ENCODE assay signal across 1 cellular context in the genomic region with DNA sequence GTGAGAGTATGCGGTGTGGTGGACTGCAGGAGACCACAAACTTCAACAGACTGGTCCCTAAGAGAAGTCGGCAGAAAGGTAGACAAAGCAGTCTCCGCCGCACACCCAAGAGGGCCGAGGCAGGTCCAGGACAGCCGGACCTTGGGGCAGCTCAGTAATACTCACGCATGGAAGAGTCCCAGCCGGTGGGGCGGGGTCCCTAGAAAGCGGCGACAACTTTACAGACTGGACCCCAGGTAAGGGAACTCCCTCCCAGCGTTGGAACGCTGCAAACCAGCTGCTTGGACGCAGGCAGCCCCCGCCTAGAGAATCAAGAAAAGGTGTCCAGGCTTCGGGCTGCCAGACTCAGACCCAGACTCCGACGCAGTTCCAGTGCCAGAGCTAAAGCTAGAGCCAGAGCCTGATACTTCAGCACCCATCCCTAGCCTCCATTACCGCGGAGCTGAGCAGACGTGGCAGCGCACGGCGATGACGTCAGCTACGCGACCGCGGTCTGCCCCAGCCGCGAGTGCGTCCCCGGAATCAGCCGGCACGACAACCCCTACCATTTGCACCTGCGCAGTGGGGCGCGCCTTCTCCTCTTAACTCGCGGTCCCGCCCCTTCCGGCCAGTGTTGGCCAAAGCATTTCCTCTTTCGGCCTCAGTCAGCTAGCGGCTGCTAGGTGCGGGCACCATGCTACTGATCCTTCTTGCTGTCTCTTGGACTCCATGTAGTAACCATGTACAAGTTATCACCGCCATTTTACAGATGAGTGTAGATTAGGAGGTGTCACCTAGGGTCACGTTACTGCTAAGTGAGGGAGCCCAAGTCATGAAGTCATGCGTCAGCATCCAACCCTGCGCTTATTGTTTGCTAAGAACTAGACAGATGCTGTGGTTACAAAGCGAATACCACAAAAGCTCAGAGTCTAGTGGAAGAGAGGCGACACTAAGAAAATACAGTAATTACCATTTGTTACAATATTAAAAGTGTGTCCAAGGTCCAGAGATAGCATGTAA.
TF ChIP-seq lines count a peak whose summit lies in the region.

A gene with protein sequence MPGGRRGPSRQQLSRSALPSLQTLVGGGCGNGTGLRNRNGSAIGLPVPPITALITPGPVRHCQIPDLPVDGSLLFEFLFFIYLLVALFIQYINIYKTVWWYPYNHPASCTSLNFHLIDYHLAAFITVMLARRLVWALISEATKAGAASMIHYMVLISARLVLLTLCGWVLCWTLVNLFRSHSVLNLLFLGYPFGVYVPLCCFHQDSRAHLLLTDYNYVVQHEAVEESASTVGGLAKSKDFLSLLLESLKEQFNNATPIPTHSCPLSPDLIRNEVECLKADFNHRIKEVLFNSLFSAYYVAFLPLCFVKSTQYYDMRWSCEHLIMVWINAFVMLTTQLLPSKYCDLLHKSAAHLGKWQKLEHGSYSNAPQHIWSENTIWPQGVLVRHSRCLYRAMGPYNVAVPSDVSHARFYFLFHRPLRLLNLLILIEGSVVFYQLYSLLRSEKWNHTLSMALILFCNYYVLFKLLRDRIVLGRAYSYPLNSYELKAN (minus strand): TSS at position 445 of the 999 bp plus-strand sequence. CDS start 1,541 bp downstream, outside the sequence.

TF ChIP-seq in HepG2, 621 proteins besides CTCF, POLR2A, EP300 and RAD21 (continued from another document and continues in another):
- TF ChIP-seq, protein P1, sequence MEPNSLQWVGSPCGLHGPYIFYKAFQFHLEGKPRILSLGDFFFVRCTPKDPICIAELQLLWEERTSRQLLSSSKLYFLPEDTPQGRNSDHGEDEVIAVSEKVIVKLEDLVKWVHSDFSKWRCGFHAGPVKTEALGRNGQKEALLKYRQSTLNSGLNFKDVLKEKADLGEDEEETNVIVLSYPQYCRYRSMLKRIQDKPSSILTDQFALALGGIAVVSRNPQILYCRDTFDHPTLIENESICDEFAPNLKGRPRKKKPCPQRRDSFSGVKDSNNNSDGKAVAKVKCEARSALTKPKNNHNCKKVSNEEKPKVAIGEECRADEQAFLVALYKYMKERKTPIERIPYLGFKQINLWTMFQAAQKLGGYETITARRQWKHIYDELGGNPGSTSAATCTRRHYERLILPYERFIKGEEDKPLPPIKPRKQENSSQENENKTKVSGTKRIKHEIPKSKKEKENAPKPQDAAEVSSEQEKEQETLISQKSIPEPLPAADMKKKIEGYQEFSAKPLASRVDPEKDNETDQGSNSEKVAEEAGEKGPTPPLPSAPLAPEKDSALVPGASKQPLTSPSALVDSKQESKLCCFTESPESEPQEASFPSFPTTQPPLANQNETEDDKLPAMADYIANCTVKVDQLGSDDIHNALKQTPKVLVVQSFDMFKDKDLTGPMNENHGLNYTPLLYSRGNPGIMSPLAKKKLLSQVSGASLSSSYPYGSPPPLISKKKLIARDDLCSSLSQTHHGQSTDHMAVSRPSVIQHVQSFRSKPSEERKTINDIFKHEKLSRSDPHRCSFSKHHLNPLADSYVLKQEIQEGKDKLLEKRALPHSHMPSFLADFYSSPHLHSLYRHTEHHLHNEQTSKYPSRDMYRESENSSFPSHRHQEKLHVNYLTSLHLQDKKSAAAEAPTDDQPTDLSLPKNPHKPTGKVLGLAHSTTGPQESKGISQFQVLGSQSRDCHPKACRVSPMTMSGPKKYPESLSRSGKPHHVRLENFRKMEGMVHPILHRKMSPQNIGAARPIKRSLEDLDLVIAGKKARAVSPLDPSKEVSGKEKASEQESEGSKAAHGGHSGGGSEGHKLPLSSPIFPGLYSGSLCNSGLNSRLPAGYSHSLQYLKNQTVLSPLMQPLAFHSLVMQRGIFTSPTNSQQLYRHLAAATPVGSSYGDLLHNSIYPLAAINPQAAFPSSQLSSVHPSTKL (CRISPR knock-in tag; IDR thresholded peaks at IDR 0.05), result peak; percentile 76
- no peak for TF ChIP-seq ZNF775 (CRISPR knock-in tag; IDR thresholded peaks at IDR 0.05; ENCODE audit: borderline replicate concordance)
- peak; percentile 76 for TF ChIP-seq TOE1 (CRISPR knock-in tag; IDR thresholded peaks at IDR 0.05)
- no peak for TF ChIP-seq ZNF17 (CRISPR knock-in tag; IDR thresholded peaks at IDR 0.05)
- TF ChIP-seq, protein P2, sequence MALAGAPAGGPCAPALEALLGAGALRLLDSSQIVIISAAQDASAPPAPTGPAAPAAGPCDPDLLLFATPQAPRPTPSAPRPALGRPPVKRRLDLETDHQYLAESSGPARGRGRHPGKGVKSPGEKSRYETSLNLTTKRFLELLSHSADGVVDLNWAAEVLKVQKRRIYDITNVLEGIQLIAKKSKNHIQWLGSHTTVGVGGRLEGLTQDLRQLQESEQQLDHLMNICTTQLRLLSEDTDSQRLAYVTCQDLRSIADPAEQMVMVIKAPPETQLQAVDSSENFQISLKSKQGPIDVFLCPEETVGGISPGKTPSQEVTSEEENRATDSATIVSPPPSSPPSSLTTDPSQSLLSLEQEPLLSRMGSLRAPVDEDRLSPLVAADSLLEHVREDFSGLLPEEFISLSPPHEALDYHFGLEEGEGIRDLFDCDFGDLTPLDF (CRISPR knock-in tag; IDR thresholded peaks at IDR 0.05), result peak; percentile 44; the same call in 1 of the 2 replicates
- TF ChIP-seq, protein P3, sequence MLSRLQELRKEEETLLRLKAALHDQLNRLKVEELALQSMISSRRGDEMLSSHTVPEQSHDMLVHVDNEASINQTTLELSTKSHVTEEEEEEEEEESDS (CRISPR knock-in tag; IDR thresholded peaks at IDR 0.05; ENCODE audit: borderline replicate concordance), result peak; percentile 83; the same call in 1 of the 2 replicates
- TF ChIP-seq, protein P4, sequence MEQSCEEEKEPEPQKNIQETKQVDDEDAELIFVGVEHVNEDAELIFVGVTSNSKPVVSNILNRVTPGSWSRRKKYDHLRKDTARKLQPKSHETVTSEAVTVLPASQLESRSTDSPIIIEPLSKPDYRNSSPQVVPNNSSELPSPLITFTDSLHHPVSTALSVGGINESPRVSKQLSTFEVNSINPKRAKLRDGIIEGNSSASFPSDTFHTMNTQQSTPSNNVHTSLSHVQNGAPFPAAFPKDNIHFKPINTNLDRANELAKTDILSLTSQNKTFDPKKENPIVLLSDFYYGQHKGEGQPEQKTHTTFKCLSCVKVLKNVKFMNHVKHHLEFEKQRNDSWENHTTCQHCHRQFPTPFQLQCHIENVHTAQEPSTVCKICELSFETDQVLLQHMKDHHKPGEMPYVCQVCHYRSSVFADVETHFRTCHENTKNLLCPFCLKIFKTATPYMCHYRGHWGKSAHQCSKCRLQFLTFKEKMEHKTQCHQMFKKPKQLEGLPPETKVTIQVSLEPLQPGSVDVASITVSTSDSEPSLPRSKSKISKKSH (CRISPR knock-in tag; IDR thresholded peaks at IDR 0.05; ENCODE audit: borderline replicate concordance), result peak; percentile 78; the same call in 1 of the 2 replicates
- no peak for TF ChIP-seq BHLHE40 (IDR thresholded peaks at IDR 0.05; ENCODE audit: low read length)
- no peak for TF ChIP-seq SSRP1 (CRISPR knock-in tag; IDR thresholded peaks at IDR 0.05)
- no peak for TF ChIP-seq ZNF530 (CRISPR knock-in tag; IDR thresholded peaks at IDR 0.05; ENCODE audit: low read depth)
- TF ChIP-seq ZFP62 (CRISPR knock-in tag; IDR thresholded peaks at IDR 0.05), result no peak
- TF ChIP-seq, protein P5, sequence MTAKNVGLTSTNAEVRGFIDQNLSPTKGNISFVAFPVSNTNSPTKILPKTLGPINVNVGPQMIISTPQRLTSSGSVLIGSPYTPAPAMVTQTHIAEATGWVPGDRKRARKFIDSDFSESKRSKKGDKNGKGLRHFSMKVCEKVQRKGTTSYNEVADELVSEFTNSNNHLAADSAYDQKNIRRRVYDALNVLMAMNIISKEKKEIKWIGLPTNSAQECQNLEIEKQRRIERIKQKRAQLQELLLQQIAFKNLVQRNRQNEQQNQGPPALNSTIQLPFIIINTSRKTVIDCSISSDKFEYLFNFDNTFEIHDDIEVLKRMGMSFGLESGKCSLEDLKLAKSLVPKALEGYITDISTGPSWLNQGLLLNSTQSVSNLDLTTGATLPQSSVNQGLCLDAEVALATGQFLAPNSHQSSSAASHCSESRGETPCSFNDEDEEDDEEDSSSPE (CRISPR knock-in tag; IDR thresholded peaks at IDR 0.05), result peak; percentile 82
- no peak for TF ChIP-seq MEIS2 (CRISPR knock-in tag; IDR thresholded peaks at IDR 0.05)
- no peak for TF ChIP-seq MEF2D (CRISPR knock-in tag; IDR thresholded peaks at IDR 0.05)
- TF ChIP-seq CHCHD3 (CRISPR knock-in tag; IDR thresholded peaks at IDR 0.05), result no peak
- TF ChIP-seq, protein P6, sequence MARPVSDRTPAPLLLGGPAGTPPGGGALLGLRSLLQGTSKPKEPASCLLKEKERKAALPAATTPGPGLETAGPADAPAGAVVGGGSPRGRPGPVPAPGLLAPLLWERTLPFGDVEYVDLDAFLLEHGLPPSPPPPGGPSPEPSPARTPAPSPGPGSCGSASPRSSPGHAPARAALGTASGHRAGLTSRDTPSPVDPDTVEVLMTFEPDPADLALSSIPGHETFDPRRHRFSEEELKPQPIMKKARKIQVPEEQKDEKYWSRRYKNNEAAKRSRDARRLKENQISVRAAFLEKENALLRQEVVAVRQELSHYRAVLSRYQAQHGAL (CRISPR knock-in tag; IDR thresholded peaks at IDR 0.05; ENCODE audit: not compliant biosample characterization), result no peak
- TF ChIP-seq, protein P7, sequence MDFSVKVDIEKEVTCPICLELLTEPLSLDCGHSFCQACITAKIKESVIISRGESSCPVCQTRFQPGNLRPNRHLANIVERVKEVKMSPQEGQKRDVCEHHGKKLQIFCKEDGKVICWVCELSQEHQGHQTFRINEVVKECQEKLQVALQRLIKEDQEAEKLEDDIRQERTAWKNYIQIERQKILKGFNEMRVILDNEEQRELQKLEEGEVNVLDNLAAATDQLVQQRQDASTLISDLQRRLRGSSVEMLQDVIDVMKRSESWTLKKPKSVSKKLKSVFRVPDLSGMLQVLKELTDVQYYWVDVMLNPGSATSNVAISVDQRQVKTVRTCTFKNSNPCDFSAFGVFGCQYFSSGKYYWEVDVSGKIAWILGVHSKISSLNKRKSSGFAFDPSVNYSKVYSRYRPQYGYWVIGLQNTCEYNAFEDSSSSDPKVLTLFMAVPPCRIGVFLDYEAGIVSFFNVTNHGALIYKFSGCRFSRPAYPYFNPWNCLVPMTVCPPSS (IDR thresholded peaks at IDR 0.05), result no peak
- TF ChIP-seq, protein P8, sequence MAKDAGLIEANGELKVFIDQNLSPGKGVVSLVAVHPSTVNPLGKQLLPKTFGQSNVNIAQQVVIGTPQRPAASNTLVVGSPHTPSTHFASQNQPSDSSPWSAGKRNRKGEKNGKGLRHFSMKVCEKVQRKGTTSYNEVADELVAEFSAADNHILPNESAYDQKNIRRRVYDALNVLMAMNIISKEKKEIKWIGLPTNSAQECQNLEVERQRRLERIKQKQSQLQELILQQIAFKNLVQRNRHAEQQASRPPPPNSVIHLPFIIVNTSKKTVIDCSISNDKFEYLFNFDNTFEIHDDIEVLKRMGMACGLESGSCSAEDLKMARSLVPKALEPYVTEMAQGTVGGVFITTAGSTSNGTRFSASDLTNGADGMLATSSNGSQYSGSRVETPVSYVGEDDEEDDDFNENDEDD (CRISPR knock-in tag; IDR thresholded peaks at IDR 0.05; ENCODE audit: borderline replicate concordance), result peak; percentile 76; the same call in 1 of the 2 replicates
- no peak for TF ChIP-seq SETDB1 (CRISPR knock-in tag; IDR thresholded peaks at IDR 0.05; ENCODE audit: borderline replicate concordance)
- TF ChIP-seq LCORL (IDR thresholded peaks at IDR 0.05), result no peak
- TF ChIP-seq LCORL (CRISPR knock-in tag; IDR thresholded peaks at IDR 0.05), result peak; percentile 12; the same call in 1 of the 2 replicates
- TF ChIP-seq KDM4B (CRISPR knock-in tag; IDR thresholded peaks at IDR 0.05), result peak; percentile 82; the same call in 1 of the 2 replicates
- no peak for TF ChIP-seq NPAS2 (CRISPR knock-in tag; IDR thresholded peaks at IDR 0.05; ENCODE audit: borderline replicate concordance)
- TF ChIP-seq ZNF724P (CRISPR knock-in tag; IDR thresholded peaks at IDR 0.05; ENCODE audit: borderline replicate concordance), result no peak
- TF ChIP-seq, protein P9, sequence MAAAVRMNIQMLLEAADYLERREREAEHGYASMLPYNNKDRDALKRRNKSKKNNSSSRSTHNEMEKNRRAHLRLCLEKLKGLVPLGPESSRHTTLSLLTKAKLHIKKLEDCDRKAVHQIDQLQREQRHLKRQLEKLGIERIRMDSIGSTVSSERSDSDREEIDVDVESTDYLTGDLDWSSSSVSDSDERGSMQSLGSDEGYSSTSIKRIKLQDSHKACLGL (CRISPR knock-in tag; IDR thresholded peaks at IDR 0.05), result peak; percentile 88
- TF ChIP-seq, protein P10, sequence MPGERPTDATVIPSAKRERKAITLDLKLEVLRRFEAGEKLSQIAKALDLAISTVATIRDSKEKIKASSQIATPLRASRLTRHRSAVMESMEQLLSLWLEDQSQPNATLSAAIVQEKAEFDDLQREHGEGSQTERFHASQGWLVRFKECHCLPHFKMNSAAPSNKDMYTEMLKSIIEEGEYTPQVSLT (CRISPR knock-in tag; IDR thresholded peaks at IDR 0.05; ENCODE audit: borderline replicate concordance, low read depth), result no peak
- TF ChIP-seq ZNF367 (CRISPR knock-in tag; IDR thresholded peaks at IDR 0.05; ENCODE audit: borderline replicate concordance), result 0 out of 2 replicates have a peak, but pooled peaks have one; percentile 16
- no peak for TF ChIP-seq CEBPB (IDR thresholded peaks at IDR 0.05; ENCODE audit: borderline replicate concordance, low read depth, low read length)
- TF ChIP-seq ZNF605 (CRISPR knock-in tag; IDR thresholded peaks at IDR 0.05), result peak; percentile 67
- no peak for TF ChIP-seq NAIF1 (CRISPR knock-in tag; IDR thresholded peaks at IDR 0.05; ENCODE audit: borderline replicate concordance)
- TF ChIP-seq, protein P11, sequence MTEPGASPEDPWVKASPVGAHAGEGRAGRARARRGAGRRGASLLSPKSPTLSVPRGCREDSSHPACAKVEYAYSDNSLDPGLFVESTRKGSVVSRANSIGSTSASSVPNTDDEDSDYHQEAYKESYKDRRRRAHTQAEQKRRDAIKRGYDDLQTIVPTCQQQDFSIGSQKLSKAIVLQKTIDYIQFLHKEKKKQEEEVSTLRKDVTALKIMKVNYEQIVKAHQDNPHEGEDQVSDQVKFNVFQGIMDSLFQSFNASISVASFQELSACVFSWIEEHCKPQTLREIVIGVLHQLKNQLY (CRISPR knock-in tag; IDR thresholded peaks at IDR 0.05), result peak; percentile 49
- TF ChIP-seq ZIK1 (CRISPR knock-in tag; IDR thresholded peaks at IDR 0.05; ENCODE audit: borderline replicate concordance, low read depth), result peak; percentile 39; the same call in 1 of the 2 replicates
- TF ChIP-seq, protein P12, sequence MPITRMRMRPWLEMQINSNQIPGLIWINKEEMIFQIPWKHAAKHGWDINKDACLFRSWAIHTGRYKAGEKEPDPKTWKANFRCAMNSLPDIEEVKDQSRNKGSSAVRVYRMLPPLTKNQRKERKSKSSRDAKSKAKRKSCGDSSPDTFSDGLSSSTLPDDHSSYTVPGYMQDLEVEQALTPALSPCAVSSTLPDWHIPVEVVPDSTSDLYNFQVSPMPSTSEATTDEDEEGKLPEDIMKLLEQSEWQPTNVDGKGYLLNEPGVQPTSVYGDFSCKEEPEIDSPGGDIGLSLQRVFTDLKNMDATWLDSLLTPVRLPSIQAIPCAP (CRISPR knock-in tag; IDR thresholded peaks at IDR 0.05; ENCODE audit: low read depth), result no peak
- TF ChIP-seq GZF1 (CRISPR knock-in tag; IDR thresholded peaks at IDR 0.05), result no peak
- peak; percentile 99 for TF ChIP-seq ATF1 (CRISPR knock-in tag; IDR thresholded peaks at IDR 0.05)
- no peak; the same call in 1 of the 2 replicates for TF ChIP-seq ZBTB42 (CRISPR knock-in tag; IDR thresholded peaks at IDR 0.05)
- no peak for TF ChIP-seq ZNF430 (CRISPR knock-in tag; IDR thresholded peaks at IDR 0.05)
- peak; percentile 82 for TF ChIP-seq HCFC1 (IDR thresholded peaks at IDR 0.05; ENCODE audit: low read depth, low read length)
- TF ChIP-seq ATF7 (IDR thresholded peaks at IDR 0.05), result peak; percentile 99
- TF ChIP-seq ATF7 (CRISPR knock-in tag; IDR thresholded peaks at IDR 0.05), result peak; percentile 92
- no peak for TF ChIP-seq ZNF10 (CRISPR knock-in tag; IDR thresholded peaks at IDR 0.05; ENCODE audit: borderline replicate concordance, low read depth)
- TF ChIP-seq SRSF4 (IDR thresholded peaks at IDR 0.05; ENCODE audit: low read depth, low read length, poor library complexity, severe bottlenecking), result no peak
- TF ChIP-seq HNRNPL (IDR thresholded peaks at IDR 0.05; ENCODE audit: low read depth, low read length), result 0 out of 2 replicates have a peak, but pooled peaks have one; percentile 28
